ENCODE assay signal across 23 cellular contexts in genomic region chr16:79800016-79800608, GRCh38.
"Had no signal": no experiment of that assay in that cellular context is flagged by ENCODE, and none has a peak within 500 bp of the region (broad histone marks: within the 10 kb centered on the region; RNA-seq: fewer than 3 reads in every experiment).

No MANE protein-coding gene starts in this region.

- ATAC-seq: activated CD4-positive, alpha-beta T cell treated with anti-CD3 and anti-CD28 coated beads for 36 hours; gastroesophageal sphincter; mucosa of descending colon; natural killer cell treated with Interleukin-12 subunit alpha and Interleukin-12 subunit beta and Interleukin-15 and Interleukin-18, amount 100 ng/mL, for 72 hours; right cardiac atrium; stimulated activated naive B cell treated with anti-CD40 and anti-IgM and Interleukin-4, amounts not matched to agents 10 μg/mL and 1 μg/mL and 100 μg/mL, for 72 hours had no signal

- H3K79me2 ChIP-seq: hepatocyte had no signal

- H3K4me1 ChIP-seq: gastroesophageal sphincter, left ventricle myocardium inferior, stomach, thyroid gland, upper lobe of left lung had no signal

- H3K27ac ChIP-seq: epithelial cell of prostate, gastroesophageal sphincter, hepatocyte, left ventricle myocardium inferior, stomach, thyroid gland, upper lobe of left lung, vagina had no signal

- DNase-seq: activated CD4-positive, alpha-beta T cell treated with anti-CD3 and anti-CD28 coated beads for 36 hours; activated CD4-positive, alpha-beta T cell treated with anti-CD3 and anti-CD28 coated beads, Interleukin-2, amount 50 U/mL, for 4 hours; activated CD4-positive, CD25-positive, alpha-beta regulatory T cell; activated effector memory CD4-positive, alpha-beta T cell treated with Interleukin-2 at 50 U/mL for 16 hours; activated naive CD4-positive, alpha-beta T cell treated with Interleukin-2 at 50 U/mL for 16 hours; anterior cingulate cortex; dermis blood vessel endothelial cell; effector CD4-positive, alpha-beta T cell; islet precursor cell; left ventricle myocardium inferior; mucosa of descending colon; right cardiac atrium; stimulated activated CD4-positive, alpha-beta T cell treated with anti-CD3 and anti-CD28 coated beads, Interleukin-15, amount 100 ng/mL, for 24 hours; stimulated activated CD4-positive, alpha-beta T cell treated with anti-CD3 and anti-CD28 coated beads, Interleukin-2, amount 100 ng/mL, for 24 hours; stimulated activated naive B cell treated with anti-CD40 and anti-IgM and Interleukin-4, amounts not matched to agents 10 μg/mL and 1 μg/mL and 100 μg/mL, for 72 hours; stomach; thyroid gland; upper lobe of left lung had no signal

- H3K4me2 ChIP-seq: hepatocyte had no signal

- H3K27me3 ChIP-seq: gastroesophageal sphincter, hepatocyte, stomach, thyroid gland, upper lobe of left lung, vagina had no signal

- H2AFZ ChIP-seq: hepatocyte had no signal

- H3K4me3 ChIP-seq: gastroesophageal sphincter, hepatocyte, left ventricle myocardium inferior, mucosa of descending colon, stomach, thyroid gland, upper lobe of left lung, vagina had no signal

- H3K9me3 ChIP-seq: gastroesophageal sphincter, left ventricle myocardium inferior, mucosa of descending colon, stomach, thyroid gland, upper lobe of left lung, vagina had no signal

- H3K36me3 ChIP-seq: gastroesophageal sphincter, left ventricle myocardium inferior, stomach, thyroid gland, upper lobe of left lung, vagina had no signal
